In genomic region chr6:159134701-159135364, GRCh38 we compare ENCODE assay signal across 8 cellular contexts. TPM values are rescaled to one million over a fixed set of nuclear protein-coding genes. Genes with fewer than 3 reads are reported as not detected.
DNase-seq lines count a peak whose midpoint lies in the region; ATAC-seq, FAIRE-seq and TF ChIP-seq lines count a peak whose summit lies in the region.

No MANE protein-coding gene starts in this region.

- no peaks in the 10 kb centered on the region for H3K36me3 ChIP-seq in tibial artery

- peak overlapping the region in 1 of 7 donors; percentile 46 for H3K27ac Mint-ChIP-seq in CD14-positive monocyte

- no peaks in the 10 kb centered on the region for H3K4me1 ChIP-seq in tibial artery

- ATAC-seq in GM19324 (IDR thresholded peaks at IDR 0.05; ENCODE audit: low FRiP score, unreplicated experiment) = peak; percentile 54

- H3K27me3 Mint-ChIP-seq in CD14-positive monocyte (ENCODE audit: low read depth in 3 of 3) = peaks cover 5 to 11% (median 7%) of the 10 kb centered on the region in 3 donors

- H3K4me1 Mint-ChIP-seq in CD14-positive monocyte = peaks cover 9% of the 10 kb centered on the region

- peak; percentile 70 for DNase-seq in CD14-positive monocyte (ENCODE audit: low spot score)
- DNase-seq in Jurkat, Clone E6-1 (ENCODE audit: low read depth, low spot score) = peak; percentile 61
- DNase-seq in RCC 7860 (ENCODE audit: low spot score) = peak; percentile 30
- DNase-seq in activated T-cell treated with anti-CD3 and anti-CD28 coated beads, Interleukin-2, amount 50 U/mL, for 48 hours = peak; percentile 86
- DNase-seq in fibroblast of the conjunctiva (ENCODE audit: low read depth) = peak; percentile 22
- DNase-seq in occipital lobe (lab: John Stamatoyannopoulos, UW) = peak; percentile 55
- peak in 1 of 2 donors; percentile 70 for DNase-seq in tibial artery

- H3K4me3 ChIP-seq in Jurkat, Clone E6-1 (ENCODE audit: low read length) = no peak overlapping the region
- H3K4me3 ChIP-seq in tibial artery = no peak overlapping the region

- H3K9me3 Mint-ChIP-seq in CD14-positive monocyte = peaks cover 0 to 3% (median 0%) of the 10 kb centered on the region in 7 donors

- H3K9me3 ChIP-seq in tibial artery = no peaks in the 10 kb centered on the region

- intact Hi-C loops in CD14-positive monocyte (cut with micrococcal nuclease) = loop anchor here (2.0 to 10.0 kb wide), 3 partner anchors 16 to 430 kb away; no protein-coding TSS in a partner anchor
- intact Hi-C loops in tibial artery (cut with DNase I; ENCODE audit: low total_unique reads) = no loop called here

- H3K36me3 Mint-ChIP-seq in CD14-positive monocyte = no peaks in the 10 kb centered on the region

- peaks cover 0 to 19% of the 10 kb centered on the region in 2 donors for H3K27me3 ChIP-seq in tibial artery

- no peak for FAIRE-seq in RCC 7860 (lab: Jason Lieb, UNC)

- H3K4me3 Mint-ChIP-seq in CD14-positive monocyte = no peak overlapping the region

- H3K27ac ChIP-seq in tibial artery = no peak overlapping the region

- peak; percentile 96 for TF ChIP-seq CTCF in CD14-positive monocyte (IDR thresholded peaks at IDR 0.05)
- TF ChIP-seq CTCF in tibial artery (IDR thresholded peaks at IDR 0.05) = peak; percentile 72 to 87

RNA-seq across cellular contexts. Expression of gene FNDC1, which starts 34.4 kb away (rescaled TPM):
- polyA plus RNA-seq in CD14-positive monocyte = not detected
- not detected for polyA plus RNA-seq in Jurkat, Clone E6-1 (2012; ENCODE audit: insufficient read depth, insufficient read length)
- 1.1 TPM for total RNA-seq in occipital lobe
